ENCODE assay signal across 3 cellular contexts in genomic region chr15:76966051-76966450, GRCh38. TPM values are rescaled to one million over a fixed set of nuclear protein-coding genes. Genes with fewer than 3 reads are reported as not detected.
"Had no signal": no experiment of that assay in that cellular context is flagged by ENCODE, and none has a peak within 500 bp of the region (broad histone marks: within the 10 kb centered on the region; RNA-seq: fewer than 3 reads in every experiment).

No MANE protein-coding gene starts in this region.

RNA-seq across cellular contexts. Expression of gene PSTPIP1, which starts 28.9 kb away (rescaled TPM):
- total RNA-seq: K562, PC-9, SK-MEL-5 had no signal
- polyA plus RNA-seq: K562 had no signal
